ENCODE assay signal across 12 cellular contexts in the genomic region with DNA sequence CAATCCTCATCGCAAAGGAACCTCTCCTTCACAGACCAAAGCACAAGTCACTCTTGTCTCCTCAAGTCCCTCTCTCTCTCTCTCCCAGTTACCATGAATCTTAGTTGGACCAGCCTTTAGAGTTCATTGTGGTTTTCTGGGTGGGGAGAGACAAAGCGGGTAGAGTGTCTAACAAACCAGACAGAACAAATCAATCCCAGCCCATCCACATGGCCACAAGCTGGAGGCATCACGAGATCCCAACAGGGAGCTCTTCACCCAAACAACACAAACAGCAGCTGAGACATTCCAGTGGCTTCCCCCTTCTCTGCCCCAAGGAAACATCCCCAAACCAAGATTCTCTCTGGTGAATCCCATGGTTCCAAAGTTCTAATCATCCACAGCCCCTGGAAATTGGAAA. TPM values are rescaled to one million over a fixed set of nuclear protein-coding genes. Genes with fewer than 3 reads are reported as not detected.
A peak's percentile ranks its signal among the peaks of the same experiment; 100 is the strongest.
DNase-seq lines count a peak whose midpoint lies in the region; ATAC-seq and TF ChIP-seq lines count a peak whose summit lies in the region.
"Had no signal": no experiment of that assay in that cellular context is flagged by ENCODE, and none has a peak within 500 bp of the region (broad histone marks: within the 10 kb centered on the region; RNA-seq: fewer than 3 reads in every experiment).

No MANE protein-coding gene starts in this region.

- no peak for TF ChIP-seq CTCF in fibroblast of villous mesenchyme (IDR thresholded peaks at IDR 0.05; ENCODE audit: insufficient read depth, low read depth, low read length)
- no peak for TF ChIP-seq CTCF in suprapubic skin (IDR thresholded peaks at IDR 0.05)

- peaks cover 81% of the 10 kb centered on the region for H3K4me1 Mint-ChIP-seq in activated CD4-positive, alpha-beta T cell treated with anti-CD3 and anti-CD28 coated beads for 36 hours
- H3K4me1 Mint-ChIP-seq in activated naive CD8-positive, alpha-beta T cell (ENCODE audit: low read depth), result peaks cover 90% of the 10 kb centered on the region
- H3K4me1 Mint-ChIP-seq: memory B cell had no signal

- peaks cover 80% of the 10 kb centered on the region for H3K4me1 ChIP-seq in suprapubic skin

- no peaks in the 10 kb centered on the region for H3K27me3 ChIP-seq in suprapubic skin

- peaks cover 8% of the 10 kb centered on the region for H3K36me3 Mint-ChIP-seq in activated CD4-positive, alpha-beta T cell treated with anti-CD3 and anti-CD28 coated beads for 36 hours (ENCODE audit: low read depth)
- H3K36me3 Mint-ChIP-seq in activated naive CD8-positive, alpha-beta T cell, result peaks cover 10% of the 10 kb centered on the region
- H3K36me3 Mint-ChIP-seq: memory B cell had no signal

- no peak overlapping the region for H3K4me3 Mint-ChIP-seq in activated CD4-positive, alpha-beta T cell treated with anti-CD3 and anti-CD28 coated beads for 36 hours
- H3K4me3 Mint-ChIP-seq in activated naive CD8-positive, alpha-beta T cell, result peak overlapping the region; percentile 31
- H3K4me3 Mint-ChIP-seq: memory B cell had no signal

- H3K9me3 Mint-ChIP-seq in activated CD4-positive, alpha-beta T cell treated with anti-CD3 and anti-CD28 coated beads for 36 hours (ENCODE audit: low read depth), result no peaks in the 10 kb centered on the region
- H3K9me3 Mint-ChIP-seq in activated naive CD8-positive, alpha-beta T cell (ENCODE audit: low read depth), result no peaks in the 10 kb centered on the region
- H3K9me3 Mint-ChIP-seq: memory B cell had no signal

- no peak for TF ChIP-seq EP300 in suprapubic skin (IDR thresholded peaks at IDR 0.05)

- 68% methylated on average over 3 of the region's 3 CpGs for WGBS in suprapubic skin

- DNase-seq in activated CD4-positive, alpha-beta T cell treated with anti-CD3 and anti-CD28 coated beads for 36 hours, result no peak
- DNase-seq in activated CD4-positive, alpha-beta T cell treated with anti-CD3 and anti-CD28 coated beads, Interleukin-2, amount 50 U/mL, for 4 hours, result no peak
- DNase-seq in fibroblast of villous mesenchyme (ENCODE audit: low read depth) (peak; percentile 58), suprapubic skin (ENCODE audit: low spot score in 2 of 2) (no peak), Kasumi-1 (lab: John Stamatoyannopoulos, UW) (no peak)
- no peak for DNase-seq in stimulated activated CD4-positive, alpha-beta T cell treated with anti-CD3 and anti-CD28 coated beads, Interleukin-15, amount 100 ng/mL, for 24 hours
- DNase-seq: amygdala had no signal

- H3K4me3 ChIP-seq in fibroblast of villous mesenchyme (ENCODE audit: low read depth, low read length) (no peak overlapping the region), suprapubic skin (no peak overlapping the region)

- CTCF ChIA-PET in activated CD4-positive, alpha-beta T cell treated with anti-CD3 and anti-CD28 coated beads for 36 hours (lab: Charles Lee), result interaction anchor here (0.6 to 3.2 kb wide), 4 partner anchors 11 to 94 kb away, joined by 3 to 12 read pairs (median 4); no protein-coding TSS in a partner anchor

- H3K27ac Mint-ChIP-seq in activated CD4-positive, alpha-beta T cell treated with anti-CD3 and anti-CD28 coated beads for 36 hours, result peak overlapping the region; percentile 12
- peak overlapping the region; percentile 97 for H3K27ac Mint-ChIP-seq in activated naive CD8-positive, alpha-beta T cell
- H3K27ac Mint-ChIP-seq: memory B cell had no signal

- H3K9me3 ChIP-seq in suprapubic skin, result no peaks in the 10 kb centered on the region

- no peak for ATAC-seq in activated CD4-positive, alpha-beta T cell treated with anti-CD3 and anti-CD28 coated beads for 36 hours
- no peak for ATAC-seq in GM18520 (IDR thresholded peaks at IDR 0.05; ENCODE audit: unreplicated experiment)
- ATAC-seq: Panc1 had no signal

- no peak for TF ChIP-seq POLR2A in suprapubic skin (IDR thresholded peaks at IDR 0.05)

- peak overlapping the region; percentile 64 for H3K27ac ChIP-seq in suprapubic skin
- H3K27ac ChIP-seq: 22Rv1 had no signal

- POLR2A ChIA-PET in activated CD4-positive, alpha-beta T cell treated with anti-CD3 and anti-CD28 coated beads for 36 hours (lab: Charles Lee), result no interaction called here

- no peaks in the 10 kb centered on the region for H3K27me3 Mint-ChIP-seq in activated CD4-positive, alpha-beta T cell treated with anti-CD3 and anti-CD28 coated beads for 36 hours
- H3K27me3 Mint-ChIP-seq in activated naive CD8-positive, alpha-beta T cell, result no peaks in the 10 kb centered on the region

- intact Hi-C loops in activated CD4-positive, alpha-beta T cell treated with anti-CD3 and anti-CD28 coated beads for 36 hours (cut with DNase I, micrococcal nuclease), result loop anchor here in 1 of 2 experiments (2.0 kb wide), 1 partner anchor 14 kb away; no protein-coding TSS in a partner anchor

- H3K36me3 ChIP-seq in suprapubic skin, result no peaks in the 10 kb centered on the region

RNA-seq across cellular contexts. Expression of a gene that starts 22.4 kb away (rescaled TPM):
- 100 to 1,000 TPM in 1 of 2 experiments, 10 to 100 TPM in 1; 92.8 to 146 TPM for total RNA-seq in activated CD4-positive, alpha-beta T cell treated with anti-CD3 and anti-CD28 coated beads for 36 hours
- total RNA-seq in fibroblast of villous mesenchyme (768 and 1,023 TPM in 2 replicates), suprapubic skin (100 to 1,000 TPM in 2 of 4 donors, 10 to 100 TPM in 2; 76.8 to 117 (median 94.0) TPM)
